ENCODE assay signal across 1 cellular context in the genomic region with DNA sequence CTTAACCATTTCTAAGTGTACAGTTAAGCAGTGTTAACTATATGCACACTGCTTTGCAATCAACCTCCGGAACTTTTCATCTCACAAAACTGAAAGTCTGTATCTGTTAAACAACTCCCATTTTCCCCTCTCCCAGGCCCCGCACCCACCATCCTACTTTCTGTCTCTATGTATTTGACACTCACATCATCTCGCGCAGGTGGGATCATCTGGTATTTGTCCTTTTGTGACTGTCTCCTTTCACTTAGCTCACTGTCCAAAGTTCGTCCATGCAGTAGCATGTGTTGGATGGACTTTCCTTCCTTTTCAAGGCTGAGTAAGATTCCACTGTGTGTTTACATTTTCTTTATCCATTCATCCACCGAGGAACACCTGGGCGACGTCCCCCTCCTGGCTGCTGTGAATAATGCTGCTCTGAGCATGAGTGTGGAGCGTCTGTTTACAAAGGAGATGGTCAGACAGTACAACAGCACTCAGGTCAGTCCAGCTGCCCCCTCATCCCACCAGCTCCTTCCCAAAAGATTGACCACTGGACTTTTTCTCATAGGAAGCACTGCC.
TF ChIP-seq lines count a peak whose summit lies in the region.

No MANE protein-coding gene starts in this region.

TF ChIP-seq in HepG2, 621 proteins besides CTCF, POLR2A, EP300 and RAD21 (continued from another document and continues in another):
- TF ChIP-seq ZNF619 (CRISPR knock-in tag; IDR thresholded peaks at IDR 0.05) (no peak), PRPF4 (IDR thresholded peaks at IDR 0.05; ENCODE audit: low read depth, low read length, poor library complexity, severe bottlenecking) (no peak), HNRNPH1 (optimal IDR thresholded peaks at IDR 0.05; ENCODE audit: low read depth, low read length) (no peak), ZEB1 (IDR thresholded peaks at IDR 0.05; ENCODE audit: insufficient replicate concordance, low read depth) (no peak), YEATS2 (CRISPR knock-in tag; IDR thresholded peaks at IDR 0.05; ENCODE audit: borderline replicate concordance) (0 out of 2 replicates have a peak, but pooled peaks have one; percentile 34), ZNF224 (CRISPR knock-in tag; IDR thresholded peaks at IDR 0.05) (no peak), KAT2B (IDR thresholded peaks at IDR 0.05; ENCODE audit: borderline replicate concordance, low read depth, low read length) (no peak), ZSCAN21 (CRISPR knock-in tag; IDR thresholded peaks at IDR 0.05; ENCODE audit: borderline replicate concordance) (peak; percentile 26; the same call in 1 of the 2 replicates), NFKB2 (CRISPR knock-in tag; IDR thresholded peaks at IDR 0.05; ENCODE audit: borderline replicate concordance) (no peak), HNRNPL (IDR thresholded peaks at IDR 0.05; ENCODE audit: low read depth, low read length) (no peak), JUNB (CRISPR knock-in tag; IDR thresholded peaks at IDR 0.05; ENCODE audit: borderline replicate concordance) (no peak), ARNT2 (CRISPR knock-in tag; IDR thresholded peaks at IDR 0.05; ENCODE audit: low read depth) (no peak), CBX2 (IDR thresholded peaks at IDR 0.05; ENCODE audit: low read depth, low read length) (no peak), CBX2 (CRISPR knock-in tag; IDR thresholded peaks at IDR 0.05; ENCODE audit: low read depth) (no peak), ISX (CRISPR knock-in tag; conservative IDR thresholded peaks at IDR 0.05) (no peak), SIX1 (CRISPR knock-in tag; IDR thresholded peaks at IDR 0.05; ENCODE audit: borderline replicate concordance) (peak; percentile 20; the same call in 1 of the 2 replicates), DPF2 (CRISPR knock-in tag; IDR thresholded peaks at IDR 0.05; ENCODE audit: borderline replicate concordance, low read depth) (peak; percentile 63), MAZ (IDR thresholded peaks at IDR 0.05; ENCODE audit: borderline replicate concordance, low read depth, low read length) (no peak), MAZ (CRISPR knock-in tag; IDR thresholded peaks at IDR 0.05; ENCODE audit: low read depth) (peak; percentile 71), SOX5 (CRISPR knock-in tag; IDR thresholded peaks at IDR 0.05; ENCODE audit: borderline replicate concordance) (peak; percentile 82; the same call in 1 of the 2 replicates), ZNF577 (CRISPR knock-in tag; IDR thresholded peaks at IDR 0.05; ENCODE audit: borderline replicate concordance, low read depth) (no peak), ATF7-NPFF (CRISPR knock-in tag; IDR thresholded peaks at IDR 0.05; ENCODE audit: low read depth) (no peak), TBP (CRISPR knock-in tag; IDR thresholded peaks at IDR 0.05) (no peak), KLF11 (CRISPR knock-in tag; IDR thresholded peaks at IDR 0.05) (no peak), ZNF30 (CRISPR knock-in tag; IDR thresholded peaks at IDR 0.05) (no peak), FLYWCH1 (CRISPR knock-in tag; IDR thresholded peaks at IDR 0.05) (no peak), NPAS2 (CRISPR knock-in tag; IDR thresholded peaks at IDR 0.05; ENCODE audit: borderline replicate concordance) (no peak), SRF (IDR thresholded peaks at IDR 0.05; ENCODE audit: low read depth, low read length) (no peak)
- TF ChIP-seq, protein P1, sequence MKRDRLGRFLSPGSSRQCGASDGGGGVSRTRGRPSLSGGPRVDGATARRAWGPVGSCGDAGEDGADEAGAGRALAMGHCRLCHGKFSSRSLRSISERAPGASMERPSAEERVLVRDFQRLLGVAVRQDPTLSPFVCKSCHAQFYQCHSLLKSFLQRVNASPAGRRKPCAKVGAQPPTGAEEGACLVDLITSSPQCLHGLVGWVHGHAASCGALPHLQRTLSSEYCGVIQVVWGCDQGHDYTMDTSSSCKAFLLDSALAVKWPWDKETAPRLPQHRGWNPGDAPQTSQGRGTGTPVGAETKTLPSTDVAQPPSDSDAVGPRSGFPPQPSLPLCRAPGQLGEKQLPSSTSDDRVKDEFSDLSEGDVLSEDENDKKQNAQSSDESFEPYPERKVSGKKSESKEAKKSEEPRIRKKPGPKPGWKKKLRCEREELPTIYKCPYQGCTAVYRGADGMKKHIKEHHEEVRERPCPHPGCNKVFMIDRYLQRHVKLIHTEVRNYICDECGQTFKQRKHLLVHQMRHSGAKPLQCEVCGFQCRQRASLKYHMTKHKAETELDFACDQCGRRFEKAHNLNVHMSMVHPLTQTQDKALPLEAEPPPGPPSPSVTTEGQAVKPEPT (CRISPR knock-in tag; IDR thresholded peaks at IDR 0.05; ENCODE audit: low read depth) = no peak
- TF ChIP-seq, protein P2, sequence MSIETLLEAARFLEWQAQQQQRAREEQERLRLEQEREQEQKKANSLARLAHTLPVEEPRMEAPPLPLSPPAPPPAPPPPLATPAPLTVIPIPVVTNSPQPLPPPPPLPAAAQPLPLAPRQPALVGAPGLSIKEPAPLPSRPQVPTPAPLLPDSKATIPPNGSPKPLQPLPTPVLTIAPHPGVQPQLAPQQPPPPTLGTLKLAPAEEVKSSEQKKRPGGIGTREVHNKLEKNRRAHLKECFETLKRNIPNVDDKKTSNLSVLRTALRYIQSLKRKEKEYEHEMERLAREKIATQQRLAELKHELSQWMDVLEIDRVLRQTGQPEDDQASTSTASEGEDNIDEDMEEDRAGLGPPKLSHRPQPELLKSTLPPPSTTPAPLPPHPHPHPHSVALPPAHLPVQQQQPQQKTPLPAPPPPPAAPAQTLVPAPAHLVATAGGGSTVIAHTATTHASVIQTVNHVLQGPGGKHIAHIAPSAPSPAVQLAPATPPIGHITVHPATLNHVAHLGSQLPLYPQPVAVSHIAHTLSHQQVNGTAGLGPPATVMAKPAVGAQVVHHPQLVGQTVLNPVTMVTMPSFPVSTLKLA (IDR thresholded peaks at IDR 0.05) = peak; percentile 36; the same call in 1 of the 2 replicates
- TF ChIP-seq, protein P3, sequence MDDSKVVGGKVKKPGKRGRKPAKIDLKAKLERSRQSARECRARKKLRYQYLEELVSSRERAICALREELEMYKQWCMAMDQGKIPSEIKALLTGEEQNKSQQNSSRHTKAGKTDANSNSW (CRISPR knock-in tag; IDR thresholded peaks at IDR 0.05; ENCODE audit: borderline replicate concordance) = no peak
- TF ChIP-seq, protein P4, sequence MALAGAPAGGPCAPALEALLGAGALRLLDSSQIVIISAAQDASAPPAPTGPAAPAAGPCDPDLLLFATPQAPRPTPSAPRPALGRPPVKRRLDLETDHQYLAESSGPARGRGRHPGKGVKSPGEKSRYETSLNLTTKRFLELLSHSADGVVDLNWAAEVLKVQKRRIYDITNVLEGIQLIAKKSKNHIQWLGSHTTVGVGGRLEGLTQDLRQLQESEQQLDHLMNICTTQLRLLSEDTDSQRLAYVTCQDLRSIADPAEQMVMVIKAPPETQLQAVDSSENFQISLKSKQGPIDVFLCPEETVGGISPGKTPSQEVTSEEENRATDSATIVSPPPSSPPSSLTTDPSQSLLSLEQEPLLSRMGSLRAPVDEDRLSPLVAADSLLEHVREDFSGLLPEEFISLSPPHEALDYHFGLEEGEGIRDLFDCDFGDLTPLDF (CRISPR knock-in tag; IDR thresholded peaks at IDR 0.05) = no peak
- TF ChIP-seq, protein P5, sequence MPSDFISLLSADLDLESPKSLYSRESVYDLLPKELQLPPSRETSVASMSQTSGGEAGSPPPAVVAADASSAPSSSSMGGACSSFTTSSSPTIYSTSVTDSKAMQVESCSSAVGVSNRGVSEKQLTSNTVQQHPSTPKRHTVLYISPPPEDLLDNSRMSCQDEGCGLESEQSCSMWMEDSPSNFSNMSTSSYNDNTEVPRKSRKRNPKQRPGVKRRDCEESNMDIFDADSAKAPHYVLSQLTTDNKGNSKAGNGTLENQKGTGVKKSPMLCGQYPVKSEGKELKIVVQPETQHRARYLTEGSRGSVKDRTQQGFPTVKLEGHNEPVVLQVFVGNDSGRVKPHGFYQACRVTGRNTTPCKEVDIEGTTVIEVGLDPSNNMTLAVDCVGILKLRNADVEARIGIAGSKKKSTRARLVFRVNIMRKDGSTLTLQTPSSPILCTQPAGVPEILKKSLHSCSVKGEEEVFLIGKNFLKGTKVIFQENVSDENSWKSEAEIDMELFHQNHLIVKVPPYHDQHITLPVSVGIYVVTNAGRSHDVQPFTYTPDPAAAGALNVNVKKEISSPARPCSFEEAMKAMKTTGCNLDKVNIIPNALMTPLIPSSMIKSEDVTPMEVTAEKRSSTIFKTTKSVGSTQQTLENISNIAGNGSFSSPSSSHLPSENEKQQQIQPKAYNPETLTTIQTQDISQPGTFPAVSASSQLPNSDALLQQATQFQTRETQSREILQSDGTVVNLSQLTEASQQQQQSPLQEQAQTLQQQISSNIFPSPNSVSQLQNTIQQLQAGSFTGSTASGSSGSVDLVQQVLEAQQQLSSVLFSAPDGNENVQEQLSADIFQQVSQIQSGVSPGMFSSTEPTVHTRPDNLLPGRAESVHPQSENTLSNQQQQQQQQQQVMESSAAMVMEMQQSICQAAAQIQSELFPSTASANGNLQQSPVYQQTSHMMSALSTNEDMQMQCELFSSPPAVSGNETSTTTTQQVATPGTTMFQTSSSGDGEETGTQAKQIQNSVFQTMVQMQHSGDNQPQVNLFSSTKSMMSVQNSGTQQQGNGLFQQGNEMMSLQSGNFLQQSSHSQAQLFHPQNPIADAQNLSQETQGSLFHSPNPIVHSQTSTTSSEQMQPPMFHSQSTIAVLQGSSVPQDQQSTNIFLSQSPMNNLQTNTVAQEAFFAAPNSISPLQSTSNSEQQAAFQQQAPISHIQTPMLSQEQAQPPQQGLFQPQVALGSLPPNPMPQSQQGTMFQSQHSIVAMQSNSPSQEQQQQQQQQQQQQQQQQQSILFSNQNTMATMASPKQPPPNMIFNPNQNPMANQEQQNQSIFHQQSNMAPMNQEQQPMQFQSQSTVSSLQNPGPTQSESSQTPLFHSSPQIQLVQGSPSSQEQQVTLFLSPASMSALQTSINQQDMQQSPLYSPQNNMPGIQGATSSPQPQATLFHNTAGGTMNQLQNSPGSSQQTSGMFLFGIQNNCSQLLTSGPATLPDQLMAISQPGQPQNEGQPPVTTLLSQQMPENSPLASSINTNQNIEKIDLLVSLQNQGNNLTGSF (CRISPR knock-in tag; IDR thresholded peaks at IDR 0.05) = peak; percentile 60; the same call in 1 of the 2 replicates
- TF ChIP-seq, protein P6, sequence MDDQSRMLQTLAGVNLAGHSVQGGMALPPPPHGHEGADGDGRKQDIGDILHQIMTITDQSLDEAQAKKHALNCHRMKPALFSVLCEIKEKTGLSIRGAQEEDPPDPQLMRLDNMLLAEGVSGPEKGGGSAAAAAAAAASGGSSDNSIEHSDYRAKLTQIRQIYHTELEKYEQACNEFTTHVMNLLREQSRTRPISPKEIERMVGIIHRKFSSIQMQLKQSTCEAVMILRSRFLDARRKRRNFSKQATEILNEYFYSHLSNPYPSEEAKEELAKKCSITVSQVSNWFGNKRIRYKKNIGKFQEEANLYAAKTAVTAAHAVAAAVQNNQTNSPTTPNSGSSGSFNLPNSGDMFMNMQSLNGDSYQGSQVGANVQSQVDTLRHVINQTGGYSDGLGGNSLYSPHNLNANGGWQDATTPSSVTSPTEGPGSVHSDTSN (CRISPR knock-in tag; IDR thresholded peaks at IDR 0.05; ENCODE audit: borderline replicate concordance) = no peak
- TF ChIP-seq, protein P7, sequence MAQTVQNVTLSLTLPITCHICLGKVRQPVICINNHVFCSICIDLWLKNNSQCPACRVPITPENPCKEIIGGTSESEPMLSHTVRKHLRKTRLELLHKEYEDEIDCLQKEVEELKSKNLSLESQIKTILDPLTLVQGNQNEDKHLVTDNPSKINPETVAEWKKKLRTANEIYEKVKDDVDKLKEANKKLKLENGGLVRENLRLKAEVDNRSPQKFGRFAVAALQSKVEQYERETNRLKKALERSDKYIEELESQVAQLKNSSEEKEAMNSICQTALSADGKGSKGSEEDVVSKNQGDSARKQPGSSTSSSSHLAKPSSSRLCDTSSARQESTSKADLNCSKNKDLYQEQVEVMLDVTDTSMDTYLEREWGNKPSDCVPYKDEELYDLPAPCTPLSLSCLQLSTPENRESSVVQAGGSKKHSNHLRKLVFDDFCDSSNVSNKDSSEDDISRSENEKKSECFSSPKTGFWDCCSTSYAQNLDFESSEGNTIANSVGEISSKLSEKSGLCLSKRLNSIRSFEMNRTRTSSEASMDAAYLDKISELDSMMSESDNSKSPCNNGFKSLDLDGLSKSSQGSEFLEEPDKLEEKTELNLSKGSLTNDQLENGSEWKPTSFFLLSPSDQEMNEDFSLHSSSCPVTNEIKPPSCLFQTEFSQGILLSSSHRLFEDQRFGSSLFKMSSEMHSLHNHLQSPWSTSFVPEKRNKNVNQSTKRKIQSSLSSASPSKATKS (CRISPR knock-in tag; IDR thresholded peaks at IDR 0.05) = no peak
- TF ChIP-seq, protein P8, sequence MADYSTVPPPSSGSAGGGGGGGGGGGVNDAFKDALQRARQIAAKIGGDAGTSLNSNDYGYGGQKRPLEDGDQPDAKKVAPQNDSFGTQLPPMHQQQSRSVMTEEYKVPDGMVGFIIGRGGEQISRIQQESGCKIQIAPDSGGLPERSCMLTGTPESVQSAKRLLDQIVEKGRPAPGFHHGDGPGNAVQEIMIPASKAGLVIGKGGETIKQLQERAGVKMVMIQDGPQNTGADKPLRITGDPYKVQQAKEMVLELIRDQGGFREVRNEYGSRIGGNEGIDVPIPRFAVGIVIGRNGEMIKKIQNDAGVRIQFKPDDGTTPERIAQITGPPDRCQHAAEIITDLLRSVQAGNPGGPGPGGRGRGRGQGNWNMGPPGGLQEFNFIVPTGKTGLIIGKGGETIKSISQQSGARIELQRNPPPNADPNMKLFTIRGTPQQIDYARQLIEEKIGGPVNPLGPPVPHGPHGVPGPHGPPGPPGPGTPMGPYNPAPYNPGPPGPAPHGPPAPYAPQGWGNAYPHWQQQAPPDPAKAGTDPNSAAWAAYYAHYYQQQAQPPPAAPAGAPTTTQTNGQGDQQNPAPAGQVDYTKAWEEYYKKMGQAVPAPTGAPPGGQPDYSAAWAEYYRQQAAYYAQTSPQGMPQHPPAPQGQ (CRISPR knock-in tag; IDR thresholded peaks at IDR 0.05; ENCODE audit: borderline replicate concordance) = no peak
- TF ChIP-seq, protein P9, sequence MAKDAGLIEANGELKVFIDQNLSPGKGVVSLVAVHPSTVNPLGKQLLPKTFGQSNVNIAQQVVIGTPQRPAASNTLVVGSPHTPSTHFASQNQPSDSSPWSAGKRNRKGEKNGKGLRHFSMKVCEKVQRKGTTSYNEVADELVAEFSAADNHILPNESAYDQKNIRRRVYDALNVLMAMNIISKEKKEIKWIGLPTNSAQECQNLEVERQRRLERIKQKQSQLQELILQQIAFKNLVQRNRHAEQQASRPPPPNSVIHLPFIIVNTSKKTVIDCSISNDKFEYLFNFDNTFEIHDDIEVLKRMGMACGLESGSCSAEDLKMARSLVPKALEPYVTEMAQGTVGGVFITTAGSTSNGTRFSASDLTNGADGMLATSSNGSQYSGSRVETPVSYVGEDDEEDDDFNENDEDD (CRISPR knock-in tag; IDR thresholded peaks at IDR 0.05; ENCODE audit: borderline replicate concordance) = peak; percentile 51; the same call in 1 of the 2 replicates
- TF ChIP-seq, protein P10, sequence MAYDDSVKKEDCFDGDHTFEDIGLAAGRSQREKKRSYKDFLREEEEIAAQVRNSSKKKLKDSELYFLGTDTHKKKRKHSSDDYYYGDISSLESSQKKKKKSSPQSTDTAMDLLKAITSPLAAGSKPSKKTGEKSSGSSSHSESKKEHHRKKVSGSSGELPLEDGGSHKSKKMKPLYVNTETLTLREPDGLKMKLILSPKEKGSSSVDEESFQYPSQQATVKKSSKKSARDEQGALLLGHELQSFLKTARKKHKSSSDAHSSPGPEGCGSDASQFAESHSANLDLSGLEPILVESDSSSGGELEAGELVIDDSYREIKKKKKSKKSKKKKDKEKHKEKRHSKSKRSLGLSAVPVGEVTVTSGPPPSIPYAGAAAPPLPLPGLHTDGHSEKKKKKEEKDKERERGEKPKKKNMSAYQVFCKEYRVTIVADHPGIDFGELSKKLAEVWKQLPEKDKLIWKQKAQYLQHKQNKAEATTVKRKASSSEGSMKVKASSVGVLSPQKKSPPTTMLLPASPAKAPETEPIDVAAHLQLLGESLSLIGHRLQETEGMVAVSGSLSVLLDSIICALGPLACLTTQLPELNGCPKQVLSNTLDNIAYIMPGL (CRISPR knock-in tag; IDR thresholded peaks at IDR 0.05; ENCODE audit: borderline replicate concordance in 1 of 2, low read depth in 1 of 2) = peak; percentile 51 to 67; a peak in 2 of 4 replicates
